8 cellular contexts compared by ENCODE assay signal in genomic region chr15:48925714-48926223, GRCh38. TPM values are rescaled to one million over a fixed set of nuclear protein-coding genes. Genes with fewer than 3 reads are reported as not detected.
DNase-seq lines count a peak whose midpoint lies in the region; ATAC-seq and TF ChIP-seq lines count a peak whose summit lies in the region.

No MANE protein-coding gene starts in this region.

- H3K27ac ChIP-seq in suprapubic skin (peak overlapping the region; percentile 1), prostate gland (no peak overlapping the region)

- H3K4me3 ChIP-seq in epithelial cell of esophagus (ENCODE audit: low read length), result no peak overlapping the region
- no peak overlapping the region for H3K4me3 ChIP-seq in suprapubic skin
- H3K4me3 ChIP-seq in prostate gland, result no peak overlapping the region

- peaks cover 0 to 33% of the 10 kb centered on the region in 2 donors for H3K36me3 Mint-ChIP-seq in activated naive CD4-positive, alpha-beta T cell treated with anti-CD3 and anti-CD28 coated beads, Interleukin-2, amount 50 U/mL, for 72 hours

- intact Hi-C loops in prostate gland (cut with DNase I), result no loop called here

- no peaks in the 10 kb centered on the region for H3K9me3 ChIP-seq in suprapubic skin
- H3K9me3 ChIP-seq in prostate gland, result no peaks in the 10 kb centered on the region

- H3K36me3 ChIP-seq in suprapubic skin, result no peaks in the 10 kb centered on the region
- H3K36me3 ChIP-seq in prostate gland, result no peaks in the 10 kb centered on the region

- peak; percentile 47 to 55 for ATAC-seq in activated naive CD4-positive, alpha-beta T cell treated with anti-CD3 and anti-CD28 coated beads, Interleukin-2, amount 50 U/mL, for 72 hours
- ATAC-seq in HG03039 (IDR thresholded peaks at IDR 0.05; ENCODE audit: unreplicated experiment), result no peak

- TF ChIP-seq EP300 in suprapubic skin (IDR thresholded peaks at IDR 0.05), result no peak

- TF ChIP-seq CTCF in epithelial cell of esophagus (IDR thresholded peaks at IDR 0.05; ENCODE audit: insufficient read depth, low read depth, low read length, missing control alignments) (no peak), suprapubic skin (IDR thresholded peaks at IDR 0.05) (no peak), prostate gland (IDR thresholded peaks at IDR 0.05) (no peak)

- H3K4me1 ChIP-seq in suprapubic skin (peaks cover 2% of the 10 kb centered on the region), prostate gland (replicated peaks) (no peaks in the 10 kb centered on the region)

- peak overlapping the region; percentile 1 to 86 for H3K27ac Mint-ChIP-seq in activated naive CD4-positive, alpha-beta T cell treated with anti-CD3 and anti-CD28 coated beads, Interleukin-2, amount 50 U/mL, for 72 hours

- H3K27me3 ChIP-seq in suprapubic skin, result no peaks in the 10 kb centered on the region
- no peaks in the 10 kb centered on the region for H3K27me3 ChIP-seq in prostate gland (replicated peaks; ENCODE audit: insufficient read depth)

- 55% methylated on average over 9 of the region's 9 CpGs for WGBS in suprapubic skin
- 67% methylated on average over 9 of the region's 9 CpGs for WGBS in prostate gland

- H3K9me3 Mint-ChIP-seq in activated naive CD4-positive, alpha-beta T cell treated with anti-CD3 and anti-CD28 coated beads, Interleukin-2, amount 50 U/mL, for 72 hours, result peaks cover 5 to 24% of the 10 kb centered on the region in 2 donors

- TF ChIP-seq POLR2A in suprapubic skin (IDR thresholded peaks at IDR 0.05), result no peak
- TF ChIP-seq POLR2A in prostate gland (IDR thresholded peaks at IDR 0.05), result no peak

- peak in 1 of 2 donors; percentile 11 for DNase-seq in activated naive CD4-positive, alpha-beta T cell treated with anti-CD3 and anti-CD28 coated beads, Interleukin-2, amount 50 U/mL, for 72 hours (ENCODE audit: low spot score in 2 of 2)
- DNase-seq in activated naive CD4-positive, alpha-beta T cell treated with anti-CD3 and anti-CD28 coated beads, Interleukin-2, amount 50 U/mL, for 16 hours, result no peak
- peak; percentile 68 for DNase-seq in SHP77 treated with DMSO at 0.1 percent for 48 hours (lab: John Stamatoyannopoulos, UW)
- DNase-seq in epithelial cell of esophagus (ENCODE audit: low read depth), result peak; percentile 94
- DNase-seq in suprapubic skin (ENCODE audit: low spot score in 2 of 2), result no peak
- no peak for DNase-seq in NCI-H1048 (lab: John Stamatoyannopoulos, UW)
- no peak for DNase-seq in prostate gland (ENCODE audit: low spot score)

RNA-seq across cellular contexts. Expression of gene SHC4, which starts 38.0 kb away (rescaled TPM):
- 1 to 10 TPM in 1 of 2 donors, under 1 TPM in 1; 0.34 to 1.4 TPM for total RNA-seq in activated naive CD4-positive, alpha-beta T cell treated with anti-CD3 and anti-CD28 coated beads, Interleukin-2, amount 50 U/mL, for 72 hours
- total RNA-seq in suprapubic skin (1 to 10 TPM; 1.4 to 2.5 (median 1.6) TPM), prostate gland (10 to 100 TPM in 1 of 2 donors, under 1 TPM in 1; 0.27 to 45.0 TPM)

RNA-seq across cellular contexts. Expression of gene EID1, which starts 47.8 kb away (rescaled TPM):
- total RNA-seq in activated naive CD4-positive, alpha-beta T cell treated with anti-CD3 and anti-CD28 coated beads, Interleukin-2, amount 50 U/mL, for 72 hours, result 100 to 1,000 TPM in 1 of 2 donors, 10 to 100 TPM in 1; 41.0 to 104 TPM
- total RNA-seq in suprapubic skin, result 10 to 100 TPM; 57.6 to 88.6 (median 84.7) TPM
- total RNA-seq in prostate gland, result 100 to 1,000 TPM; 199 to 226 TPM

Comparison
In these comparisons a context has a peak if more than half of its experiments do, and no peak if none do; other contexts are left out.
1. DNase-seq: peak in SHP77 treated with DMSO at 0.1 percent for 48 hours (single experiment) and epithelial cell of esophagus (single experiment); none in activated naive CD4-positive, alpha-beta T cell treated with anti-CD3 and anti-CD28 coated beads, Interleukin-2, amount 50 U/mL, for 16 hours (single experiment), suprapubic skin (0 of 2), NCI-H1048 (single experiment) and prostate gland (single experiment).